8 cellular contexts compared by ENCODE assay signal in genomic region chr10:118161434-118161833, GRCh38.
"Had no signal": no experiment of that assay in that cellular context is flagged by ENCODE, and none has a peak within 500 bp of the region (broad histone marks: within the 10 kb centered on the region; RNA-seq: fewer than 3 reads in every experiment).

No MANE protein-coding gene starts in this region.

- H3K4me3 ChIP-seq: HAP-1 had no signal

- H3K27ac ChIP-seq: HL-60 had no signal

- ATAC-seq: HCT116 had no signal

- H3K4me1 ChIP-seq: HAP-1 had no signal

- H3K36me3 ChIP-seq: HAP-1 had no signal

- DNase-seq: GOT3, H7, HFFc6, IMR-90, KBM-7 had no signal

- H3K27ac Mint-ChIP-seq: HFFc6 had no signal

- H3K9me3 ChIP-seq: HAP-1 had no signal

- H3K4me3 Mint-ChIP-seq: HFFc6 had no signal
